11 cellular contexts compared by ENCODE assay signal in genomic region chr12:9920451-9920850, GRCh38. TPM values are rescaled to one million over a fixed set of nuclear protein-coding genes. Genes with fewer than 3 reads are reported as not detected.
"Had no signal": no experiment of that assay in that cellular context is flagged by ENCODE, and none has a peak within 500 bp of the region (broad histone marks: within the 10 kb centered on the region; RNA-seq: fewer than 3 reads in every experiment).

No MANE protein-coding gene starts in this region.

- H3K36me3 ChIP-seq: HAP-1 had no signal

- H3K4me3 ChIP-seq: GM23338, HAP-1 had no signal

- ATAC-seq: GM23338, HCT116, HepG2 had no signal

- H3K9me3 Mint-ChIP-seq: HFFc6, IgD-negative memory B cell had no signal

- H3K4me3 Mint-ChIP-seq: GM23338, HFFc6, IgD-negative memory B cell had no signal

- DNase-seq: H7, HFFc6, KG1 had no signal

- FAIRE-seq: HepG2 had no signal

- H3K27ac Mint-ChIP-seq: GM23338, HFFc6, IgD-negative memory B cell had no signal

- H2AFZ ChIP-seq: GM23338 had no signal

- H3K27ac ChIP-seq: HL-60 had no signal

- H3K4me1 Mint-ChIP-seq: GM23338 had no signal

- H3K4me2 ChIP-seq: GM23338 had no signal

- H3K36me3 Mint-ChIP-seq: IgD-negative memory B cell had no signal

RNA-seq across cellular contexts. Expression of gene CLEC2A, which starts 11.7 kb away (rescaled TPM):
- total RNA-seq: GM23338, H4, H7, HepG2, HFFc6, HT1080 had no signal
- polyA plus RNA-seq: GM23338, HepG2, IgD-negative memory B cell had no signal

RNA-seq across cellular contexts. Expression of gene KLRF2, which starts 39.2 kb away (rescaled TPM):
- total RNA-seq: GM23338, H4, H7, HepG2, HFFc6, HT1080 had no signal
- polyA plus RNA-seq: GM23338, HepG2, IgD-negative memory B cell had no signal

RNA-seq across cellular contexts. Expression of gene CLEC12A, which starts 50.8 kb away (rescaled TPM):
- total RNA-seq: GM23338, H4, H7, HepG2, HFFc6, HT1080 had no signal
- polyA plus RNA-seq: GM23338, HepG2 had no signal

RNA-seq across cellular contexts. Expression of gene CLEC2B, which starts 51.3 kb away (rescaled TPM):
- total RNA-seq: GM23338, H7, HepG2, HFFc6 had no signal
- polyA plus RNA-seq: GM23338, HepG2 had no signal
